11 cellular contexts compared by ENCODE assay signal in the genomic region with DNA sequence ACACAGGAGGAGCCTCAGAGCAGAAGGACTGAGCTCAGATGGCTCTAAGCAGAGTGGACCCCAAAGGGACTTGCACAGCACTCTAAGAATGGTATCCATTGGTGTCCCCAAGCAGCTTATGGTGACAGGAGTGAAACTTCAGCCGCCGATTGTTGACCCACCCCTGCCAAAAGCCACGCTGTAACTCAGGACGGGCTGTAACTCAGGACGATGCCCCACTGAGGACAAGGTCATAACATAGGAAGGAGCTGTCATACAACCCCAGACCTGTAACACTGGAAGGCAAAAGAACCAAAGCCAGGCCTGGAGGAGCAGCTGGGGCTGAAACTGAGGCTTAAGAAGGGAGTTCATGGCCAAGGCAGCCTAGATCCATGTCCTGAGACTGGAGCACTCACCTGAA. TPM values are rescaled to one million over a fixed set of nuclear protein-coding genes. Genes with fewer than 3 reads are reported as not detected.
DNase-seq lines count a peak whose midpoint lies in the region; ATAC-seq, FAIRE-seq and TF ChIP-seq lines count a peak whose summit lies in the region.
"Had no signal": no experiment of that assay in that cellular context is flagged by ENCODE, and none has a peak within 500 bp of the region (broad histone marks: within the 10 kb centered on the region; RNA-seq: fewer than 3 reads in every experiment).

No MANE protein-coding gene starts in this region.

- H3K4me1 ChIP-seq in Panc1 (ENCODE audit: control insufficient read depth, insufficient read depth, low read length) (peaks cover 52% of the 10 kb centered on the region), GM12878 (ENCODE audit: control insufficient read depth, insufficient read depth, low read length) (peaks cover 24% of the 10 kb centered on the region), hepatocyte (ENCODE audit: insufficient read depth) (peaks cover 23% of the 10 kb centered on the region)

- TF ChIP-seq CTCF in Panc1 (IDR thresholded peaks at IDR 0.05) = no peak
- TF ChIP-seq CTCF in GM12878 (IDR thresholded peaks at IDR 0.05 in 2 of 3, conservative IDR thresholded peaks at IDR 0.05 in 1 of 3; ENCODE audit: control insufficient read depth in 2 of 3, extremely low read depth in 1 of 3, insufficient read depth in 1 of 3, low read depth in 3 of 3, low read length in 3 of 3) = no peak
- no peak for TF ChIP-seq CTCF in hepatocyte (IDR thresholded peaks at IDR 0.05; ENCODE audit: poor library complexity)

- H3K36me3 Mint-ChIP-seq in stimulated activated effector memory CD8-positive, alpha-beta T cell treated with anti-CD3 and anti-CD28 coated beads, Interleukin-12 subunit alpha, Interleukin-12 subunit beta, amount 100 ng/mL, for 72 hours = peaks cover 34% of the 10 kb centered on the region

- no peaks in the 10 kb centered on the region for H4K20me1 ChIP-seq in GM12878 (ENCODE audit: control insufficient read depth, insufficient read depth)
- H4K20me1 ChIP-seq in hepatocyte (ENCODE audit: insufficient read depth, poor library complexity, severe bottlenecking) = peaks cover 32% of the 10 kb centered on the region

- H3K4me1 Mint-ChIP-seq in stimulated activated effector memory CD8-positive, alpha-beta T cell treated with anti-CD3 and anti-CD28 coated beads, Interleukin-12 subunit alpha, Interleukin-12 subunit beta, amount 100 ng/mL, for 72 hours = peaks cover 50% of the 10 kb centered on the region

- POLR2A ChIA-PET in Panc1 (lab: Charles Lee) = no interaction called here
- POLR2A ChIA-PET in GM12878 (lab: Charles Lee) = interaction anchor here (0.5 to 1.5 kb wide), 2 partner anchors 11 to 12 kb away, joined by 3 to 7 read pairs; no protein-coding TSS in a partner anchor

- H3K27ac ChIP-seq in Panc1 (ENCODE audit: low read length) = peak overlapping the region; percentile 60
- H3K27ac ChIP-seq in GM12878 (ENCODE audit: control insufficient read depth, insufficient read depth) = 0 out of 2 replicates have a peak overlapping the region, but pooled peaks have one; percentile 36
- peak overlapping the region; percentile 87 for H3K27ac ChIP-seq in hepatocyte

- peak overlapping the region; percentile 45 for H3K4me3 Mint-ChIP-seq in stimulated activated effector memory CD8-positive, alpha-beta T cell treated with anti-CD3 and anti-CD28 coated beads, Interleukin-12 subunit alpha, Interleukin-12 subunit beta, amount 100 ng/mL, for 72 hours

- H3K36me3 ChIP-seq in Panc1 (ENCODE audit: control insufficient read depth, insufficient read depth, low read length) (peaks cover 14% of the 10 kb centered on the region), GM12878 (ENCODE audit: control insufficient read depth in 2 of 2, insufficient read depth in 2 of 2, low read length in 1 of 2) (peaks cover 14 to 18% of the 10 kb centered on the region in 2 experiments; a peak in 3 of 4 replicates), hepatocyte (replicated peaks; ENCODE audit: insufficient read depth, low read depth) (no peaks in the 10 kb centered on the region)

- TF ChIP-seq EP300 in GM12878 (IDR thresholded peaks at IDR 0.05; ENCODE audit: borderline replicate concordance in 1 of 2, control insufficient read depth in 1 of 2, low read depth in 2 of 2, low read length in 2 of 2) = no peak

- ATAC-seq in Panc1 (peak; percentile 10; the same call in 1 of the 2 replicates), GM12878 (no peak)
- no peak for ATAC-seq in stimulated activated effector memory CD8-positive, alpha-beta T cell treated with anti-CD3 and anti-CD28 coated beads, Interleukin-12 subunit alpha, Interleukin-12 subunit beta, amount 100 ng/mL, for 72 hours

- H3K9me2 ChIP-seq in hepatocyte (replicated peaks; ENCODE audit: insufficient read depth) = no peaks in the 10 kb centered on the region

- no peak overlapping the region for H3K27ac Mint-ChIP-seq in stimulated activated effector memory CD8-positive, alpha-beta T cell treated with anti-CD3 and anti-CD28 coated beads, Interleukin-12 subunit alpha, Interleukin-12 subunit beta, amount 100 ng/mL, for 72 hours

- TF ChIP-seq RAD21 in GM12878 (IDR thresholded peaks at IDR 0.05; ENCODE audit: insufficient read depth, low read depth, low read length) = no peak

- no peak for DNase-seq in Panc1 (ENCODE audit: low read depth, low spot score)
- DNase-seq in GM12878 (ENCODE audit: low read depth, low spot score) = no peak
- DNase-seq in hepatocyte (ENCODE audit: low spot score) = no peak
- DNase-seq in stimulated activated effector memory CD8-positive, alpha-beta T cell treated with anti-CD3 and anti-CD28 coated beads, Interleukin-12 subunit alpha, Interleukin-12 subunit beta, amount 100 ng/mL, for 72 hours (ENCODE audit: low spot score in 2 of 2) = no peak
- DNase-seq in medulla oblongata (ENCODE audit: extremely low spot score) = no peak
- no peak for DNase-seq in NCI-H510A (lab: John Stamatoyannopoulos, UW)
- no peak for DNase-seq in HTR-8/SVneo (ENCODE audit: insufficient read length, low spot score)
- DNase-seq: NCI-H526 treated with DMSO at 0.1 percent for 48 hours had no signal

- in situ Hi-C loops in Panc1 (cut with HindIII; ENCODE audit: low pct_unique_long_range_greater_than_20kb, low sequenced_read_pairs) = no loop called here
- in situ Hi-C loops in GM12878 (cut with MboI) = no loop called here

- intact Hi-C loops in Panc1 (cut with micrococcal nuclease; ENCODE audit: unreplicated experiment) (no loop called here), GM12878 (cut with micrococcal nuclease; ENCODE audit: unreplicated experiment) (no loop called here)

- SMC1A ChIA-PET in GM12878 (lab: Charles Lee; ENCODE audit: uncharacterized antibody, unreplicated experiment) = interaction anchor here (1.3 to 1.8 kb wide), 3 partner anchors 11 to 21 kb away, joined by 3 to 7 read pairs (median 3); no protein-coding TSS in a partner anchor

- H3K4me2 ChIP-seq in GM12878 (ENCODE audit: control insufficient read depth, insufficient read depth) = no peak overlapping the region
- H3K4me2 ChIP-seq in hepatocyte = no peak overlapping the region

- WGBS in GM12878 (ENCODE audit: insufficient coverage, insufficient replicate concordance, low lambda C conversion rate, missing lambda C conversion rate) = 97% methylated on average over 5 of the region's 5 CpGs
- WGBS in hepatocyte (ENCODE audit: low lambda C conversion rate, missing lambda C conversion rate) = 94% methylated on average over 5 of the region's 5 CpGs

- no peaks in the 10 kb centered on the region for H3K9me3 ChIP-seq in Panc1 (ENCODE audit: control insufficient read depth, insufficient read depth, low read depth, low read length)
- H3K9me3 ChIP-seq in GM12878 (replicated peaks; ENCODE audit: control insufficient read depth, insufficient read depth, low read length) = no peaks in the 10 kb centered on the region
- H3K9me3 ChIP-seq in hepatocyte (ENCODE audit: low read depth) = no peaks in the 10 kb centered on the region

- TF ChIP-seq POLR2A in GM12878 (IDR thresholded peaks at IDR 0.05; ENCODE audit: low read depth, low read length) = no peak

- RAD21 ChIA-PET in GM12878 (lab: Charles Lee; ENCODE audit: unreplicated experiment) = interaction anchor here (0.7 to 1.4 kb wide), 4 partner anchors 10 to 20 kb away, joined by 3 to 8 read pairs (median 4); a partner anchor contains a TSS

- CTCF ChIA-PET in Panc1 (lab: Charles Lee) (no interaction called here), GM12878 (lab: Yijun Ruan, JAX) (interaction anchor here (0.7 to 2.3 kb wide), 3 partner anchors 12 to 20 kb away, joined by 3 to 10 read pairs (median 6); no protein-coding TSS in a partner anchor)

- H2AFZ ChIP-seq in GM12878 (ENCODE audit: control insufficient read depth, low read depth, low read length) = no peak overlapping the region
- H2AFZ ChIP-seq in hepatocyte = no peak overlapping the region

- no peak overlapping the region for H3K9ac ChIP-seq in GM12878 (ENCODE audit: control insufficient read depth, insufficient read depth, low read length)

- no peaks in the 10 kb centered on the region for H3K9me3 Mint-ChIP-seq in stimulated activated effector memory CD8-positive, alpha-beta T cell treated with anti-CD3 and anti-CD28 coated beads, Interleukin-12 subunit alpha, Interleukin-12 subunit beta, amount 100 ng/mL, for 72 hours

- H3K27me3 ChIP-seq in Panc1 (ENCODE audit: control insufficient read depth, insufficient read depth, low read length) (no peaks in the 10 kb centered on the region), GM12878 (replicated peaks in 1 of 2; ENCODE audit: control insufficient read depth in 2 of 2, insufficient read depth in 2 of 2, low read length in 1 of 2) (no peaks in the 10 kb centered on the region), hepatocyte (no peaks in the 10 kb centered on the region)

- FAIRE-seq in GM12878 (lab: Jason Lieb, UNC) (no peak), HTR-8/SVneo (lab: Jason Lieb, UNC) (no peak)
- FAIRE-seq: islet of Langerhans had no signal

- H3K4me3 ChIP-seq in Panc1 (ENCODE audit: low read depth in 2 of 2, low read length in 2 of 2) (no peak overlapping the region), GM12878 (no peak overlapping the region), hepatocyte (no peak overlapping the region)

- BruUV-seq in Panc1 (replicated peaks; lab: Mats Ljungman, UMichigan) = no TSS peak
- no TSS peak for BruUV-seq in GM12878 (replicated peaks; lab: Mats Ljungman, UMichigan)

- H3K79me2 ChIP-seq in GM12878 (ENCODE audit: control insufficient read depth, insufficient read depth, low read length) (peaks cover 33% of the 10 kb centered on the region), hepatocyte (peaks cover 80% of the 10 kb centered on the region)

RNA-seq across cellular contexts. Expression of a gene that starts 14.2 kb away (rescaled TPM):
- total RNA-seq in Panc1 (2021; ENCODE audit: unreplicated experiment) = 736 TPM
- 456 TPM for polyA plus RNA-seq in Panc1 (2012; ENCODE audit: insufficient read length)
- 68.2 and 75.8 TPM in 2 replicates for total RNA-seq in GM12878 (2013; cell fraction: nucleolus; rRNA removed)
- total RNA-seq in GM12878 (2014; rRNA removed) = 55.5 and 75.8 TPM in 2 replicates
- 83.2 and 89.0 TPM in 2 replicates for total RNA-seq in GM12878 (2014; rRNA removed; fragmentation: Illumina TruSeq; extraction: Trizol)
- total RNA-seq in GM12878 (2021) = 143 and 144 TPM in 2 replicates
- polyA plus RNA-seq in GM12878 (2011; ENCODE audit: low read depth) = 107 TPM
- 201 and 225 TPM in 2 replicates for polyA plus RNA-seq in GM12878 (2011; rRNA removed)
- polyA plus RNA-seq in GM12878 (2011; cell fraction: cytosol; rRNA removed) = 159 and 211 TPM in 2 replicates
- 55.6 and 69.0 TPM in 2 replicates for polyA plus RNA-seq in GM12878 (2011; cell fraction: nucleus; rRNA removed)
- polyA plus RNA-seq in GM12878 (2012) = 85.7 and 97.9 TPM in 2 replicates
- polyA plus RNA-seq in GM12878 (2014; fragmentation: Illumina TruSeq; extraction: Trizol) = 185 and 186 TPM in 2 replicates
- polyA plus RNA-seq in GM12878 (2014; fragmentation: Nextera tagmentation; extraction: Ambion mirVana) = 100 to 1,000 TPM; 223 to 256 TPM
- polyA plus RNA-seq in GM12878 (2014; rRNA removed) = 93.6 and 109 TPM in 2 replicates
- 100 to 1,000 TPM; 177 to 195 TPM for polyA plus RNA-seq in GM12878 (2016; fragmentation: Nextera tagmentation; extraction: Ambion mirVana)
- 93.2 and 138 TPM in 2 replicates for polyA minus RNA-seq in GM12878 (2011; rRNA and poly(A)+ RNA removed)
- polyA minus RNA-seq in GM12878 (2011; cell fraction: cytosol; rRNA and poly(A)+ RNA removed) = 24.9 and 46.1 TPM in 2 replicates
- polyA minus RNA-seq in GM12878 (2011; cell fraction: nucleus; rRNA and poly(A)+ RNA removed) = 15.7 and 20.6 TPM in 2 replicates
- 298 and 316 TPM in 2 replicates for total RNA-seq in hepatocyte
- polyA plus RNA-seq in hepatocyte = 337 and 346 TPM in 2 replicates

RNA-seq across cellular contexts. Expression of a gene that starts 21.4 kb away (rescaled TPM):
- total RNA-seq in Panc1 (2021; ENCODE audit: unreplicated experiment) = 1.3 TPM
- polyA plus RNA-seq in Panc1 (2012; ENCODE audit: insufficient read length) = not detected
- not detected in 2 replicates for total RNA-seq in GM12878 (2013; cell fraction: nucleolus; rRNA removed)
- not detected in 2 replicates for total RNA-seq in GM12878 (2014; rRNA removed)
- not detected in 2 replicates for total RNA-seq in GM12878 (2014; rRNA removed; fragmentation: Illumina TruSeq; extraction: Trizol)
- total RNA-seq in GM12878 (2021) = 0.35 TPM in 1 of 2 replicates, not detected in the other
- not detected for polyA plus RNA-seq in GM12878 (2011; ENCODE audit: low read depth)
- not detected in 2 replicates for polyA plus RNA-seq in GM12878 (2011; rRNA removed)
- polyA plus RNA-seq in GM12878 (2011; cell fraction: cytosol; rRNA removed) = not detected in 2 replicates
- not detected in 2 replicates for polyA plus RNA-seq in GM12878 (2011; cell fraction: nucleus; rRNA removed)
- polyA plus RNA-seq in GM12878 (2012) = not detected in 2 replicates
- not detected in 2 replicates for polyA plus RNA-seq in GM12878 (2014; fragmentation: Illumina TruSeq; extraction: Trizol)
- not detected for polyA plus RNA-seq in GM12878 (2014; fragmentation: Nextera tagmentation; extraction: Ambion mirVana)
- not detected in 2 replicates for polyA plus RNA-seq in GM12878 (2014; rRNA removed)
- not detected for polyA plus RNA-seq in GM12878 (2016; fragmentation: Nextera tagmentation; extraction: Ambion mirVana)
- not detected in 2 replicates for polyA minus RNA-seq in GM12878 (2011; rRNA and poly(A)+ RNA removed)
- not detected in 2 replicates for polyA minus RNA-seq in GM12878 (2011; cell fraction: cytosol; rRNA and poly(A)+ RNA removed)
- polyA minus RNA-seq in GM12878 (2011; cell fraction: nucleus; rRNA and poly(A)+ RNA removed) = not detected in 2 replicates
- not detected in 2 replicates for total RNA-seq in hepatocyte
- polyA plus RNA-seq in hepatocyte = not detected in 2 replicates
- total RNA-seq: epithelial cell of proximal tubule, HT-29 had no signal

RNA-seq across cellular contexts. Expression of a gene that starts 52.3 kb away (rescaled TPM):
- 22.3 TPM for total RNA-seq in Panc1 (2021; ENCODE audit: unreplicated experiment)
- 15.2 TPM for polyA plus RNA-seq in Panc1 (2012; ENCODE audit: insufficient read length)
- total RNA-seq in GM12878 (2013; cell fraction: nucleolus; rRNA removed) = 52.3 and 56.3 TPM in 2 replicates
- total RNA-seq in GM12878 (2014; rRNA removed) = 10.4 and 11.1 TPM in 2 replicates
- 11.6 and 13.2 TPM in 2 replicates for total RNA-seq in GM12878 (2014; rRNA removed; fragmentation: Illumina TruSeq; extraction: Trizol)
- total RNA-seq in GM12878 (2021) = 9.2 and 11.3 TPM in 2 replicates
- 7.7 TPM for polyA plus RNA-seq in GM12878 (2011; ENCODE audit: low read depth)
- polyA plus RNA-seq in GM12878 (2011; rRNA removed) = 33.4 and 45.2 TPM in 2 replicates
- 14.1 and 16.6 TPM in 2 replicates for polyA plus RNA-seq in GM12878 (2011; cell fraction: cytosol; rRNA removed)
- polyA plus RNA-seq in GM12878 (2011; cell fraction: nucleus; rRNA removed) = 21.6 and 31.0 TPM in 2 replicates
- polyA plus RNA-seq in GM12878 (2012) = 7.2 and 10.3 TPM in 2 replicates
- 14.5 and 23.5 TPM in 2 replicates for polyA plus RNA-seq in GM12878 (2014; fragmentation: Illumina TruSeq; extraction: Trizol)
- polyA plus RNA-seq in GM12878 (2014; fragmentation: Nextera tagmentation; extraction: Ambion mirVana) = 10 to 100 TPM; 12.4 to 27.1 TPM
- polyA plus RNA-seq in GM12878 (2014; rRNA removed) = 8.5 and 8.9 TPM in 2 replicates
- 10 to 100 TPM; 20.4 to 24.3 TPM for polyA plus RNA-seq in GM12878 (2016; fragmentation: Nextera tagmentation; extraction: Ambion mirVana)
- 22.4 and 30.6 TPM in 2 replicates for polyA minus RNA-seq in GM12878 (2011; rRNA and poly(A)+ RNA removed)
- polyA minus RNA-seq in GM12878 (2011; cell fraction: cytosol; rRNA and poly(A)+ RNA removed) = 9.7 and 13.2 TPM in 2 replicates
- polyA minus RNA-seq in GM12878 (2011; cell fraction: nucleus; rRNA and poly(A)+ RNA removed) = 24.4 and 30.0 TPM in 2 replicates
- total RNA-seq in hepatocyte = 50.7 and 58.1 TPM in 2 replicates
- 28.0 and 29.3 TPM in 2 replicates for polyA plus RNA-seq in hepatocyte

Comparison
In these comparisons a context has a peak if more than half of its experiments do, and no peak if none do; other contexts are left out.
1. H3K27ac ChIP-seq: peak in every context shown above with its lines; median percentile 87 in hepatocyte; 60 in Panc1; 36 in GM12878.